In genomic region chr21:25872271-25872670, GRCh38 we compare ENCODE assay signal across 20 cellular contexts.
A peak's percentile ranks its signal among the peaks of the same experiment; 100 is the strongest.
DNase-seq lines count a peak whose midpoint lies in the region; ATAC-seq and TF ChIP-seq lines count a peak whose summit lies in the region.
"Had no signal": no experiment of that assay in that cellular context is flagged by ENCODE, and none has a peak within 500 bp of the region (broad histone marks: within the 10 kb centered on the region; RNA-seq: fewer than 3 reads in every experiment).

No MANE protein-coding gene starts in this region.

- ATAC-seq in SK-N-SH treated with all-trans-retinoic acid at 6 μM for 48 hours (no peak), HG03457 (IDR thresholded peaks at IDR 0.05; ENCODE audit: unreplicated experiment) (no peak)
- ATAC-seq: stimulated activated naive CD8-positive, alpha-beta T cell treated with anti-CD3 and anti-CD28 coated beads, Interleukin-15, Interleukin-2, amounts not matched to agents 100 U/mL and 50 U/mL, for 24 hours had no signal

- TF ChIP-seq EP300 in SK-N-SH (IDR thresholded peaks at IDR 0.05; ENCODE audit: borderline replicate concordance in 1 of 2, low read depth in 1 of 2, low read length in 1 of 2), result no peak

- no peak for TF ChIP-seq RAD21 in SK-N-SH (IDR thresholded peaks at IDR 0.05; ENCODE audit: low read length)

- H3K4me1 ChIP-seq in SK-N-SH (ENCODE audit: control insufficient read depth in 1 of 2, insufficient read depth in 2 of 2, low read depth in 1 of 2, low read length in 1 of 2), result peaks cover 0 to 3% of the 10 kb centered on the region in 2 experiments; a peak in 2 of 4 replicates
- H3K4me1 ChIP-seq in neural progenitor cell, result peaks cover 13% of the 10 kb centered on the region
- H3K4me1 ChIP-seq: A549, sigmoid colon, vagina had no signal

- H3K36me3 ChIP-seq in SK-N-SH (replicated peaks in 1 of 2; ENCODE audit: control insufficient read depth in 1 of 2, insufficient read depth in 2 of 2, low read length in 1 of 2) (peaks cover 0 to 6% of the 10 kb centered on the region in 2 experiments), brain microvascular endothelial cell (replicated peaks) (no peaks in the 10 kb centered on the region), neural progenitor cell (no peaks in the 10 kb centered on the region)
- H3K36me3 ChIP-seq: sigmoid colon, vagina had no signal

- peaks cover 9% of the 10 kb centered on the region for H3K36me3 Mint-ChIP-seq in neural progenitor cell
- peaks cover 23% of the 10 kb centered on the region for H3K36me3 Mint-ChIP-seq in progenitor cell of endocrine pancreas (ENCODE audit: insufficient read depth)
- H3K36me3 Mint-ChIP-seq: activated naive CD4-positive, alpha-beta T cell treated with anti-CD3 and anti-CD28 coated beads, Interleukin-2, amount 10 ng/mL, durations not matched to agents 7 days and 5 days had no signal

- no peak overlapping the region for H3K4me3 ChIP-seq in SK-N-SH (ENCODE audit: low read depth in 2 of 2, low read length in 1 of 2)
- no peak overlapping the region for H3K4me3 ChIP-seq in NB4 (ENCODE audit: low read depth, low read length)
- no peak overlapping the region for H3K4me3 ChIP-seq in brain microvascular endothelial cell (ENCODE audit: low read depth, low read length)
- no peak overlapping the region for H3K4me3 ChIP-seq in neural progenitor cell
- H3K4me3 ChIP-seq: A549, sigmoid colon, SK-N-MC, vagina had no signal

- no peak overlapping the region for H3K27ac Mint-ChIP-seq in neural progenitor cell
- H3K27ac Mint-ChIP-seq in progenitor cell of endocrine pancreas, result no peak overlapping the region
- H3K27ac Mint-ChIP-seq: activated naive CD4-positive, alpha-beta T cell treated with anti-CD3 and anti-CD28 coated beads, Interleukin-2, amount 10 ng/mL, durations not matched to agents 7 days and 5 days had no signal

- H3K79me2 ChIP-seq in SK-N-SH (ENCODE audit: insufficient read depth), result no peaks in the 10 kb centered on the region
- no peaks in the 10 kb centered on the region for H3K79me2 ChIP-seq in neural progenitor cell (ENCODE audit: low read depth)

- H3K27me3 Mint-ChIP-seq in neural progenitor cell (ENCODE audit: insufficient read depth, low read depth), result no peaks in the 10 kb centered on the region
- H3K27me3 Mint-ChIP-seq in progenitor cell of endocrine pancreas, result no peaks in the 10 kb centered on the region
- H3K27me3 Mint-ChIP-seq: activated naive CD4-positive, alpha-beta T cell treated with anti-CD3 and anti-CD28 coated beads, Interleukin-2, amount 10 ng/mL, durations not matched to agents 7 days and 5 days had no signal

- H3K9me2 ChIP-seq in SK-N-SH, result no peaks in the 10 kb centered on the region

- no peaks in the 10 kb centered on the region for H3F3A ChIP-seq in SK-N-SH (replicated peaks; ENCODE audit: insufficient read depth)
- H3F3A ChIP-seq in neural progenitor cell (ENCODE audit: low read depth), result peaks cover 8% of the 10 kb centered on the region

- no peak for TF ChIP-seq POLR2A in NB4 (IDR thresholded peaks at IDR 0.05; ENCODE audit: extremely low read depth, insufficient read length)

- peak; percentile 24; the same call in 1 of the 2 replicates for TF ChIP-seq CTCF in SK-N-SH (IDR thresholded peaks at IDR 0.05)
- peak; percentile 8 for TF ChIP-seq CTCF in NB4 (IDR thresholded peaks at IDR 0.05; ENCODE audit: low read depth, low read length)
- TF ChIP-seq CTCF in brain microvascular endothelial cell (IDR thresholded peaks at IDR 0.05; ENCODE audit: low read depth, low read length, missing control alignments), result peak; percentile 26
- TF ChIP-seq CTCF in neural progenitor cell (IDR thresholded peaks at IDR 0.05), result peak; percentile 30
- TF ChIP-seq CTCF in progenitor cell of endocrine pancreas (IDR thresholded peaks at IDR 0.05; ENCODE audit: unreplicated experiment), result no peak

- CTCF ChIA-PET in SK-N-SH (lab: Yijun Ruan, JAX), result interaction anchor here (1.1 kb wide), 1 partner anchor 299 kb away, joined by 3 read pairs; the partner anchor contains the start of gene APP

- in situ Hi-C loops in brain microvascular endothelial cell (cut with HindIII; ENCODE audit: low pct_ligation_motif_present, low sequenced_read_pairs), result no loop called here

- H3K9ac ChIP-seq in SK-N-SH, result no peak overlapping the region
- H3K9ac ChIP-seq in neural progenitor cell, result no peak overlapping the region

- H3K27ac ChIP-seq in SK-N-SH (ENCODE audit: low read depth in 2 of 2, low read length in 1 of 2), result no peak overlapping the region
- H3K27ac ChIP-seq in brain microvascular endothelial cell, result no peak overlapping the region
- no peak overlapping the region for H3K27ac ChIP-seq in neural progenitor cell
- H3K27ac ChIP-seq: A549, sigmoid colon, SK-N-MC, vagina had no signal

- no peak overlapping the region for H2AFZ ChIP-seq in SK-N-SH (ENCODE audit: low read depth)
- H2AFZ ChIP-seq in neural progenitor cell (replicated peaks), result no peak overlapping the region

- DNase-seq in SK-N-SH (no peak), NB4 (ENCODE audit: low read depth) (peak; percentile 1), brain microvascular endothelial cell (no peak), neural progenitor cell (ENCODE audit: low spot score) (peak; percentile 10), progenitor cell of endocrine pancreas (ENCODE audit: low spot score, unreplicated experiment) (no peak), NCI-H146 treated with DMSO at 0.1 percent for 48 hours (lab: John Stamatoyannopoulos, UW; ENCODE audit: unreplicated experiment) (no peak)
- DNase-seq: activated CD4-positive, alpha-beta T cell treated with anti-CD3 and anti-CD28 coated beads, Interleukin-2, amount 50 U/mL, for 1 hour; activated naive CD4-positive, alpha-beta T cell treated with anti-CD3 and anti-CD28 coated beads, Interleukin-2, amount 10 ng/mL, durations not matched to agents 7 days and 5 days; amniotic stem cell; NCI-H1105; NCI-H2081; RPMI8226; sigmoid colon had no signal

- H3K4me2 ChIP-seq in SK-N-SH, result no peak overlapping the region
- no peak overlapping the region for H3K4me2 ChIP-seq in neural progenitor cell
- H3K4me2 ChIP-seq: A549 had no signal

- H4K20me1 ChIP-seq in SK-N-SH (ENCODE audit: insufficient read depth), result no peaks in the 10 kb centered on the region
- no peaks in the 10 kb centered on the region for H4K20me1 ChIP-seq in neural progenitor cell (ENCODE audit: low read depth)

- peaks cover 4% of the 10 kb centered on the region for H3K4me1 Mint-ChIP-seq in neural progenitor cell
- H3K4me1 Mint-ChIP-seq in progenitor cell of endocrine pancreas (ENCODE audit: low read depth), result peaks cover 5% of the 10 kb centered on the region
- H3K4me1 Mint-ChIP-seq: activated naive CD4-positive, alpha-beta T cell treated with anti-CD3 and anti-CD28 coated beads, Interleukin-2, amount 10 ng/mL, durations not matched to agents 7 days and 5 days had no signal

- 94% methylated on average over 4 of the region's 4 CpGs for WGBS in SK-N-SH (ENCODE audit: low lambda C conversion rate)

- POLR2A ChIA-PET in SK-N-SH (lab: Yijun Ruan, JAX), result no interaction called here

- no peaks in the 10 kb centered on the region for H3K9me3 ChIP-seq in SK-N-SH
- H3K9me3 ChIP-seq in neural progenitor cell (ENCODE audit: low read depth), result no peaks in the 10 kb centered on the region
- H3K9me3 ChIP-seq: A549, sigmoid colon, vagina had no signal

- H3K27me3 ChIP-seq in SK-N-SH (ENCODE audit: insufficient read depth) (no peaks in the 10 kb centered on the region), brain microvascular endothelial cell (replicated peaks) (no peaks in the 10 kb centered on the region), neural progenitor cell (no peaks in the 10 kb centered on the region)
- H3K27me3 ChIP-seq: sigmoid colon, vagina had no signal

- H3K4me3 Mint-ChIP-seq in neural progenitor cell (no peak overlapping the region), progenitor cell of endocrine pancreas (ENCODE audit: low read depth) (no peak overlapping the region)
- H3K4me3 Mint-ChIP-seq: activated naive CD4-positive, alpha-beta T cell treated with anti-CD3 and anti-CD28 coated beads, Interleukin-2, amount 10 ng/mL, durations not matched to agents 7 days and 5 days; neural crest cell had no signal

- H3K9me3 Mint-ChIP-seq in neural progenitor cell (peaks cover 4% of the 10 kb centered on the region), progenitor cell of endocrine pancreas (ENCODE audit: low read depth) (peaks cover 10% of the 10 kb centered on the region)
- H3K9me3 Mint-ChIP-seq: activated naive CD4-positive, alpha-beta T cell treated with anti-CD3 and anti-CD28 coated beads, Interleukin-2, amount 10 ng/mL, durations not matched to agents 7 days and 5 days had no signal

TF ChIP-seq in SK-N-SH, 30 proteins besides CTCF, POLR2A, EP300 and RAD21 (continues in another document):
- TF ChIP-seq IRF3 (IDR thresholded peaks at IDR 0.05; ENCODE audit: low read depth, low read length) (no peak), RCOR1 (IDR thresholded peaks at IDR 0.05; ENCODE audit: low read length) (no peak), FOXJ3 (CRISPR knock-in tag; IDR thresholded peaks at IDR 0.05) (no peak), NFIC (IDR thresholded peaks at IDR 0.05; ENCODE audit: borderline replicate concordance) (no peak), CHD2 (IDR thresholded peaks at IDR 0.05; ENCODE audit: low read length, partially characterized antibody) (no peak)

TF ChIP-seq in SK-N-SH treated with all-trans-retinoic acid at 6 μM for 48 hours, 23 proteins besides CTCF, POLR2A, EP300 and RAD21 (continues in another document):
- TF ChIP-seq RARB (CRISPR knock-in tag; IDR thresholded peaks at IDR 0.05) (no peak), CSRNP3 (CRISPR knock-in tag; IDR thresholded peaks at IDR 0.05) (no peak), ESRRG (CRISPR knock-in tag; IDR thresholded peaks at IDR 0.05) (no peak), TOX (CRISPR knock-in tag; IDR thresholded peaks at IDR 0.05; ENCODE audit: borderline replicate concordance) (no peak), ZFP3 (CRISPR knock-in tag; IDR thresholded peaks at IDR 0.05) (no peak), GLIS3 (CRISPR knock-in tag; IDR thresholded peaks at IDR 0.05) (no peak), ARNTL (CRISPR knock-in tag; IDR thresholded peaks at IDR 0.05; ENCODE audit: borderline replicate concordance, low read depth) (no peak), ZNF565 (CRISPR knock-in tag; conservative IDR thresholded peaks at IDR 0.05; ENCODE audit: low read depth) (no peak)

Comparison
In these comparisons a context has a peak if more than half of its experiments do, and no peak if none do; other contexts are left out.
1. DNase-seq: peak in NB4 (single experiment) and neural progenitor cell (single experiment); none in SK-N-SH (single experiment), brain microvascular endothelial cell (single experiment), progenitor cell of endocrine pancreas (single experiment) and NCI-H146 treated with DMSO at 0.1 percent for 48 hours (single experiment).